26 cellular contexts compared by ENCODE assay signal in the genomic region with DNA sequence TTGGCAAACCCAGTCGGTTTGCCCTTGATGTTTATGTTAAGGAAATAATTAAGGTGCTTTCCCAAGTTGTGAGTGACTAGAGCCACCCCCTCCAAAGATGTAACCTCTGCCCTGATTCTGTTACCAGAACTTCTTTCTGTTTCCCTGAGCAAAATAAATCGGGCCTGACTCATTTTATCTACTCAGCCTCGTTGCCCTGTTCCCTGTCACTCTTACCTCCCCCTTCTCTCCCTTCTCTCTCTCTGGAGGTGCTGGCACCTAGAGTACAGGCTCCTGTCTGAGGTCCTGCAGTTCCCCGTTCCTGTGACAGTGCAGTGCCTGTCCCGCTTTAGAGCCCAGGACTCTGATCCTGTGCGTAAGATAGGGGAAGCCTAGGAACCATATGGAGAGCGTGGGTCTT. TPM values are rescaled to one million over a fixed set of nuclear protein-coding genes. Genes with fewer than 3 reads are reported as not detected.
DNase-seq lines count a peak whose midpoint lies in the region; ATAC-seq, FAIRE-seq and TF ChIP-seq lines count a peak whose summit lies in the region.
"Had no signal": no experiment of that assay in that cellular context is flagged by ENCODE, and none has a peak within 500 bp of the region (broad histone marks: within the 10 kb centered on the region; RNA-seq: fewer than 3 reads in every experiment).

No MANE protein-coding gene starts in this region.

- H3K27me3 ChIP-seq in Panc1 (ENCODE audit: control insufficient read depth, insufficient read depth, low read length) = no peaks in the 10 kb centered on the region
- H3K27me3 ChIP-seq: hepatocyte, tibial artery had no signal

- H3K9me3 ChIP-seq in Panc1 (ENCODE audit: control insufficient read depth, insufficient read depth, low read depth, low read length) (no peaks in the 10 kb centered on the region), mesodermal cell (ENCODE audit: control insufficient read depth, low read length) (no peaks in the 10 kb centered on the region)
- H3K9me3 ChIP-seq: A549, tibial artery had no signal

- CTCF ChIA-PET in Panc1 (lab: Charles Lee) = no interaction called here

- intact Hi-C loops in Panc1 (cut with micrococcal nuclease; ENCODE audit: unreplicated experiment) (no loop called here), lower leg skin (cut with DNase I; ENCODE audit: low total_unique reads) (no loop called here)

- DNase-seq in Caki2 (ENCODE audit: low read depth) (peak; percentile 18), Panc1 (ENCODE audit: low read depth, low spot score) (no peak), D721Med (ENCODE audit: insufficient read length, low spot score) (no peak), lower leg skin (ENCODE audit: low spot score in 2 of 2) (no peak), OCI-M1 (lab: John Stamatoyannopoulos, UW) (no peak), urothelium cell line (ENCODE audit: low spot score) (no peak)
- DNase-seq: activated CD4-positive, alpha-beta T cell treated with anti-CD3 and anti-CD28 coated beads for 1 hour; activated CD8-positive, alpha-beta T cell treated with anti-CD3 and anti-CD28 coated beads, Interleukin-2, amount 10 ng/mL, durations not matched to agents 7 days and 5 days; activated effector memory CD4-positive, alpha-beta T cell treated with anti-CD3 and anti-CD28 coated beads, Interleukin-2, amount 50 U/mL, for 16 hours; CD4-positive, alpha-beta memory T cell; cerebellar nuclear complex; DMS153; foreskin fibroblast; naive thymus-derived CD4-positive, alpha-beta T cell; NCI-H1092 treated with DMSO at 0.1 percent for 48 hours; NCI-H1930; NCI-H69; T-helper 1 cell; tibial artery had no signal

- H3K4me1 ChIP-seq in Panc1 (ENCODE audit: control insufficient read depth, insufficient read depth, low read length) (peaks cover 3% of the 10 kb centered on the region), mesodermal cell (ENCODE audit: control insufficient read depth, insufficient read depth, low read length, poor library complexity, severe bottlenecking) (no peaks in the 10 kb centered on the region)
- H3K4me1 ChIP-seq: tibial artery had no signal

- no TSS peak for BruUV-seq in Panc1 (replicated peaks; lab: Mats Ljungman, UMichigan)

- TF ChIP-seq CTCF in Panc1 (IDR thresholded peaks at IDR 0.05) = no peak
- no peak for TF ChIP-seq CTCF in D721Med (IDR thresholded peaks at IDR 0.05; ENCODE audit: insufficient read depth, missing control alignments)
- no peak for TF ChIP-seq CTCF in lower leg skin (IDR thresholded peaks at IDR 0.05)

- H3K4me3 ChIP-seq in Panc1 (ENCODE audit: low read depth in 2 of 2, low read length in 2 of 2) (no peak overlapping the region), mesodermal cell (ENCODE audit: extremely low read depth, insufficient read depth, low read length, poor library complexity, severe bottlenecking) (no peak overlapping the region), lower leg skin (ENCODE audit: low read depth, poor library complexity, severe bottlenecking) (no peak overlapping the region)
- H3K4me3 ChIP-seq: A549, hepatocyte, tibial artery had no signal

- peak; percentile 68 for ATAC-seq in Panc1
- peak; percentile 37 for ATAC-seq in esophagus mucosa
- ATAC-seq: A549; activated CD8-positive, alpha-beta T cell treated with anti-CD3 and anti-CD28 coated beads, Interleukin-2, amount 10 ng/mL, durations not matched to agents 7 days and 5 days; naive thymus-derived CD4-positive, alpha-beta T cell had no signal

- H3K36me3 ChIP-seq in Panc1 (ENCODE audit: control insufficient read depth, insufficient read depth, low read length) (no peaks in the 10 kb centered on the region; the same call in 1 of the 2 replicates), mesodermal cell (ENCODE audit: control insufficient read depth, insufficient read depth, low read length) (peaks cover 29% of the 10 kb centered on the region)
- H3K36me3 ChIP-seq: tibial artery had no signal

- no peak for TF ChIP-seq POLR2A in lower leg skin (IDR thresholded peaks at IDR 0.05)

- FAIRE-seq in D721Med (lab: Jason Lieb, UNC) (no peak), urothelium cell line (lab: Jason Lieb, UNC) (no peak)
- FAIRE-seq: A549, H54, RCC 7860 had no signal

- POLR2A ChIA-PET in Panc1 (lab: Charles Lee) = no interaction called here

- in situ Hi-C loops in Caki2 (cut with HindIII; ENCODE audit: low pct_unique_long_range_greater_than_20kb, low sequenced_read_pairs) = no loop called here
- in situ Hi-C loops in Panc1 (cut with HindIII; ENCODE audit: low pct_unique_long_range_greater_than_20kb, low sequenced_read_pairs) = no loop called here

- WGBS in mesodermal cell (ENCODE audit: insufficient coverage in 2 of 2), 2 experiments = 89 to 97% methylated on average over 5 to 6 of the region's 7 CpGs
- WGBS in lower leg skin, 2 donors = 69 to 77% methylated on average over 7 of the region's 7 CpGs

- H3K27ac ChIP-seq in Panc1 (ENCODE audit: low read length) (no peak overlapping the region), mesodermal cell (ENCODE audit: low read depth, low read length, severe bottlenecking) (peak overlapping the region; percentile 19)
- H3K27ac ChIP-seq: A549, epithelial cell of prostate, hepatocyte, tibial artery had no signal

RNA-seq across cellular contexts. Expression of a gene that starts 35.4 kb away (rescaled TPM):
- 5.3 and 11.5 TPM in 2 replicates for total RNA-seq in Caki2 (2014; rRNA removed; shearing (Covaris generic); ENCODE audit: low replicate concordance)
- total RNA-seq in Panc1 (2021; ENCODE audit: unreplicated experiment) (24.7 TPM), esophagus mucosa (34.9 TPM), lower leg skin (100 to 1,000 TPM in 3 of 4 donors, 10 to 100 TPM in 1; 84.7 to 134 (median 123) TPM)
- polyA plus RNA-seq in Panc1 (2012; ENCODE audit: insufficient read length) = 12.0 TPM
- 32.3 TPM for polyA plus RNA-seq in mesodermal cell (2013, experiment 1 of 2)
- polyA plus RNA-seq in mesodermal cell (2013, experiment 2 of 2) = 37.2 TPM
